In the genomic region with DNA sequence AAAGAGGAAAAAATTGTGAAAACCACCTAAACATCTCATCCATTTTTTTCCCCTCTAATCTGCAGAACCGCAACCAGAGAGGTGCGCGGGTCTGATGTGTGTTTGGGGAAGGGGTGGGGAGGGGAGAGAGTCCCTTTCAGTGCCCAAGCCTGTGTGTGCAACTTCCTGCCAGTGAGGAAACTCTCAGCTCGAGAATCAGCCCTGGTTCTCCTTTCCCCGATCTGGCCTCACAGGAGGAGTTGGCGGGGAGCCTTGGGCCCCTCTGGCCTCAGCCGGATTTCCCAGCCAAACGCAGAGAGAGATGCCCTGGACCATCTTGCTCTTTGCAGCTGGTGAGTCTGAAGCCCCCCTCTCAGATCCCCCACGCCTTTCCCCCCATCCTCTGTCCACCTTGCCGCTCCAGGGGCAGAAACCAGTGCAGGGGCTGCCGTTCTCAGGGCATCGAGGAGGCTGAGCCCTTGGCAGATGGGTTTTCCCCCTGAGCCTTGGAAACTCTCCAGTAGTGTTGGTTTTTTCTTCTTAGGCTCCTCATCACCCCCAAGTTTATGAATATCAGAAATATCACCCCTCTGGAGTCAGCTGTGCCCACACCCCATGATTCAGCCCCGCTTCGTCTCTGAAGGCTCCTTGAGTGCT, we compare ENCODE assay signal across 12 cellular contexts. TPM values are rescaled to one million over a fixed set of nuclear protein-coding genes. Genes with fewer than 3 reads are reported as not detected.
DNase-seq lines count a peak whose midpoint lies in the region; ATAC-seq, FAIRE-seq and TF ChIP-seq lines count a peak whose summit lies in the region.
"Had no signal": no experiment of that assay in that cellular context is flagged by ENCODE, and none has a peak within 500 bp of the region (broad histone marks: within the 10 kb centered on the region; RNA-seq: fewer than 3 reads in every experiment).

A gene with protein sequence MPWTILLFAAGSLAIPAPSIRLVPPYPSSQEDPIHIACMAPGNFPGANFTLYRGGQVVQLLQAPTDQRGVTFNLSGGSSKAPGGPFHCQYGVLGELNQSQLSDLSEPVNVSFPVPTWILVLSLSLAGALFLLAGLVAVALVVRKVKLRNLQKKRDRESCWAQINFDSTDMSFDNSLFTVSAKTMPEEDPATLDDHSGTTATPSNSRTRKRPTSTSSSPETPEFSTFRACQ (plus strand): TSS at position 208 of the 636 bp plus-strand sequence. CDS start 94 bp downstream, at position 302.

- H3K4me1 ChIP-seq in right lobe of liver (no peaks in the 10 kb centered on the region), HepG2 (ENCODE audit: insufficient read depth, low read length) (peaks cover 23% of the 10 kb centered on the region), lower lobe of right lung (no peaks in the 10 kb centered on the region), colonic mucosa (no peaks in the 10 kb centered on the region)
- H3K4me1 ChIP-seq: Peyer's patch had no signal

- DNase-seq in right lobe of liver = no peak
- no peak for DNase-seq in HepG2 (ENCODE audit: low spot score)
- peak; percentile 92 for DNase-seq in SKM-1 treated with dmso at 0.1 percent for 144 hours (lab: John Stamatoyannopoulos, UW; ENCODE audit: unreplicated experiment)
- DNase-seq in lower lobe of right lung = no peak
- no peak for DNase-seq in amniotic stem cell (lab: John Stamatoyannopoulos, UW)
- no peak for DNase-seq in colonic mucosa
- no peak for DNase-seq in effector CD4-positive, alpha-beta T cell
- DNase-seq: aorta, NCI-H187 treated with DMSO at 0.1 percent for 48 hours, Peyer's patch had no signal

- H3K4me3 ChIP-seq in right lobe of liver = no peak within 1 kb of the TSS
- no peak within 1 kb of the TSS for H3K4me3 ChIP-seq in HepG2 (replicated peaks in 1 of 3; ENCODE audit: insufficient read depth in 1 of 3, low read depth in 2 of 3, low read length in 3 of 3)
- peak within 1 kb of the TSS; percentile 11 for H3K4me3 ChIP-seq in lower lobe of right lung
- no peak within 1 kb of the TSS for H3K4me3 ChIP-seq in colonic mucosa
- H3K4me3 ChIP-seq: Peyer's patch had no signal

- no peaks in the 10 kb centered on the region for H3K36me3 ChIP-seq in right lobe of liver
- no peaks in the 10 kb centered on the region for H3K36me3 ChIP-seq in HepG2 (replicated peaks in 1 of 2; ENCODE audit: control insufficient read depth in 1 of 2, insufficient read depth in 2 of 2, low read length in 2 of 2)
- no peaks in the 10 kb centered on the region for H3K36me3 ChIP-seq in lower lobe of right lung
- no peaks in the 10 kb centered on the region for H3K36me3 ChIP-seq in colonic mucosa
- H3K36me3 ChIP-seq: Peyer's patch had no signal

- intact Hi-C loops in right lobe of liver (cut with DNase I) = no loop called here
- intact Hi-C loops in HepG2 (cut with micrococcal nuclease; ENCODE audit: unreplicated experiment) = no loop called here
- intact Hi-C loops in lower lobe of right lung (cut with DNase I) = no loop called here
- intact Hi-C loops in colonic mucosa (cut with DNase I) = no loop called here

- ATAC-seq in right lobe of liver = peak; percentile 55 to 66 (median 62)
- no peak for ATAC-seq in HepG2
- peak; percentile 44 to 73 for ATAC-seq in lower lobe of right lung
- no peak for ATAC-seq in GM18519 (IDR thresholded peaks at IDR 0.05; ENCODE audit: low FRiP score, unreplicated experiment)
- ATAC-seq: WTC11 had no signal

- no peak within 1 kb of the TSS for H2AFZ ChIP-seq in HepG2 (ENCODE audit: low read length)

- no peaks in the 10 kb centered on the region for H4K20me1 ChIP-seq in HepG2 (ENCODE audit: insufficient read depth, low read length)

- H3K27me3 ChIP-seq in right lobe of liver = no peaks in the 10 kb centered on the region
- H3K27me3 ChIP-seq in HepG2 (ENCODE audit: control insufficient read depth in 1 of 2, insufficient read depth in 2 of 2, low read length in 2 of 2) = no peaks in the 10 kb centered on the region; a peak in 1 of 5 replicates
- H3K27me3 ChIP-seq in lower lobe of right lung (ENCODE audit: low read depth) = peaks cover 3% of the 10 kb centered on the region
- no peaks in the 10 kb centered on the region for H3K27me3 ChIP-seq in colonic mucosa
- H3K27me3 ChIP-seq: Peyer's patch had no signal

- no peak for TF ChIP-seq EP300 in HepG2 (IDR thresholded peaks at IDR 0.05; ENCODE audit: low read depth in 2 of 2, low read length in 2 of 2)
- TF ChIP-seq EP300 in HepG2 (CRISPR knock-in tag; IDR thresholded peaks at IDR 0.05; ENCODE audit: borderline replicate concordance) = no peak

- BruUV-seq in HepG2 (replicated peaks; lab: Mats Ljungman, UMichigan) = no TSS peak

- H3K9me3 ChIP-seq in right lobe of liver (no peaks in the 10 kb centered on the region), HepG2 (ENCODE audit: low read length) (peaks cover 7% of the 10 kb centered on the region; the same call in 1 of the 2 replicates), lower lobe of right lung (no peaks in the 10 kb centered on the region), colonic mucosa (no peaks in the 10 kb centered on the region)

- CTCF ChIA-PET in HepG2 (lab: Yijun Ruan, JAX; ENCODE audit: low intra/inter-chr PET ratio, low total read pairs) = no interaction called here

- in situ Hi-C loops in HepG2 (cut with HindIII; ENCODE audit: extremely low pct_ligation_motif_present, low pct_unique_long_range_greater_than_20kb) = no loop called here

- H3K9ac ChIP-seq in HepG2 (ENCODE audit: insufficient read depth, low read depth, low read length) (no peak within 1 kb of the TSS), colonic mucosa (ENCODE audit: low read depth in 2 of 2, low read length in 2 of 2) (peak within 1 kb of the TSS in 1 of 2 donors; percentile 19)

- no peak for TF ChIP-seq RAD21 in HepG2 (CRISPR knock-in tag; IDR thresholded peaks at IDR 0.05)

- TF ChIP-seq POLR2A in right lobe of liver (IDR thresholded peaks at IDR 0.05) (no peak), HepG2 (IDR thresholded peaks at IDR 0.05; ENCODE audit: insufficient read depth in 1 of 2, low read depth in 2 of 2, low read length in 2 of 2) (no peak)

- H3K27ac ChIP-seq in right lobe of liver (no peak within 1 kb of the TSS), HepG2 (ENCODE audit: extremely low read length, insufficient read depth, low read length) (no peak within 1 kb of the TSS), lower lobe of right lung (no peak within 1 kb of the TSS), colonic mucosa (no peak within 1 kb of the TSS)
- H3K27ac ChIP-seq: Peyer's patch had no signal

- POLR2A ChIA-PET in HepG2 (lab: Yijun Ruan, JAX) = no interaction called here

- FAIRE-seq in HepG2 (lab: Jason Lieb, UNC) = no peak

- H3K4me2 ChIP-seq in HepG2 (ENCODE audit: low read depth, low read length) = no peak within 1 kb of the TSS

- 47% methylated on average over 6 of the region's 14 CpGs for WGBS in right lobe of liver (ENCODE audit: insufficient coverage, low coverage, low lambda C conversion rate, missing lambda C conversion rate)
- 55% methylated on average over 13 of the region's 14 CpGs for WGBS in HepG2 (ENCODE audit: low lambda C conversion rate)

- no peaks in the 10 kb centered on the region for H3K79me2 ChIP-seq in HepG2 (ENCODE audit: insufficient read depth, low read length)

- TF ChIP-seq CTCF in right lobe of liver (IDR thresholded peaks at IDR 0.05) (no peak), HepG2 (CRISPR knock-in tag; IDR thresholded peaks at IDR 0.05) (no peak), lower lobe of right lung (IDR thresholded peaks at IDR 0.05) (no peak), colonic mucosa (IDR thresholded peaks at IDR 0.05) (no peak)

TF ChIP-seq in HepG2, 621 proteins besides CTCF, POLR2A, EP300 and RAD21:
- no peak for TF ChIP-seq POLR2G (IDR thresholded peaks at IDR 0.05; ENCODE audit: low read depth, low read length)

RNA-seq across cellular contexts. Expression of the gene that starts here (rescaled TPM):
- total RNA-seq in right lobe of liver = 1 to 10 TPM in 5 of 6 experiments, under 1 TPM in 1; 0.58 to 2.7 (median 1.4) TPM
- total RNA-seq in HepG2 (2016; rRNA removed; fragmentation: Illumina TruSeq; extraction: Trizol) = not detected in 2 replicates
- not detected in 2 replicates for total RNA-seq in HepG2 (2016; cell fraction: cytosol; rRNA removed; fragmentation: Illumina TruSeq; extraction: Trizol; ENCODE audit: low read depth)
- not detected in 2 replicates for total RNA-seq in HepG2 (2016; cell fraction: insoluble cytoplasmic fraction; rRNA removed; fragmentation: Illumina TruSeq; extraction: Trizol)
- 0.37 TPM in 1 of 2 replicates, not detected in the other for total RNA-seq in HepG2 (2016; cell fraction: membrane; rRNA removed; fragmentation: Illumina TruSeq; extraction: Trizol)
- total RNA-seq in HepG2 (2016; cell fraction: nucleus; rRNA removed; fragmentation: Illumina TruSeq; extraction: Trizol) = not detected in 2 replicates
- 0.10 and 0.11 TPM in 2 replicates for polyA plus RNA-seq in HepG2 (2011; rRNA removed)
- polyA plus RNA-seq in HepG2 (2011; cell fraction: cytosol; rRNA removed) = 0.09 TPM in 1 of 2 replicates, not detected in the other
- not detected in 2 replicates for polyA plus RNA-seq in HepG2 (2011; cell fraction: nucleus; rRNA removed)
- polyA plus RNA-seq in HepG2 (2012) = 0.12 TPM in 1 of 2 replicates, not detected in the other
- not detected in 2 replicates for polyA plus RNA-seq in HepG2 (2016; cell fraction: cytosol; fragmentation: Illumina TruSeq; extraction: Trizol; ENCODE audit: low read depth)
- not detected in 2 replicates for polyA plus RNA-seq in HepG2 (2016; cell fraction: insoluble cytoplasmic fraction; fragmentation: Illumina TruSeq; extraction: Trizol; ENCODE audit: low read depth)
- polyA plus RNA-seq in HepG2 (2016; cell fraction: membrane; fragmentation: Illumina TruSeq; extraction: Trizol; ENCODE audit: low read depth) = 0.14 TPM in 1 of 2 replicates, not detected in the other
- polyA plus RNA-seq in HepG2 (2016; cell fraction: nucleus; fragmentation: Illumina TruSeq; extraction: Trizol; ENCODE audit: insufficient read depth, low read depth) = not detected in 2 replicates
- polyA minus RNA-seq in HepG2 (2011; rRNA and poly(A)+ RNA removed; ENCODE audit: low replicate concordance) = 0.49 TPM in 1 of 2 replicates, not detected in the other
- polyA minus RNA-seq in HepG2 (2011; cell fraction: cytosol; rRNA and poly(A)+ RNA removed) = not detected in 2 replicates
- polyA minus RNA-seq in HepG2 (2011; cell fraction: nucleus; rRNA and poly(A)+ RNA removed) = not detected in 2 replicates
- 11.7 TPM for total RNA-seq in lower lobe of right lung
- 1 to 10 TPM in 1 of 2 donors, under 1 TPM in 1; 0.77 to 1.5 TPM for total RNA-seq in colonic mucosa
- total RNA-seq: WTC11 had no signal

Comparison
In these comparisons a context has a peak if more than half of its experiments do, and no peak if none do; other contexts are left out.
1. ATAC-seq: peak in right lobe of liver (4 of 4) and lower lobe of right lung (2 of 2); none in HepG2 (single experiment) and GM18519 (single experiment).